Comparison of ENCODE assay signal across 8 cellular contexts in the genomic region with DNA sequence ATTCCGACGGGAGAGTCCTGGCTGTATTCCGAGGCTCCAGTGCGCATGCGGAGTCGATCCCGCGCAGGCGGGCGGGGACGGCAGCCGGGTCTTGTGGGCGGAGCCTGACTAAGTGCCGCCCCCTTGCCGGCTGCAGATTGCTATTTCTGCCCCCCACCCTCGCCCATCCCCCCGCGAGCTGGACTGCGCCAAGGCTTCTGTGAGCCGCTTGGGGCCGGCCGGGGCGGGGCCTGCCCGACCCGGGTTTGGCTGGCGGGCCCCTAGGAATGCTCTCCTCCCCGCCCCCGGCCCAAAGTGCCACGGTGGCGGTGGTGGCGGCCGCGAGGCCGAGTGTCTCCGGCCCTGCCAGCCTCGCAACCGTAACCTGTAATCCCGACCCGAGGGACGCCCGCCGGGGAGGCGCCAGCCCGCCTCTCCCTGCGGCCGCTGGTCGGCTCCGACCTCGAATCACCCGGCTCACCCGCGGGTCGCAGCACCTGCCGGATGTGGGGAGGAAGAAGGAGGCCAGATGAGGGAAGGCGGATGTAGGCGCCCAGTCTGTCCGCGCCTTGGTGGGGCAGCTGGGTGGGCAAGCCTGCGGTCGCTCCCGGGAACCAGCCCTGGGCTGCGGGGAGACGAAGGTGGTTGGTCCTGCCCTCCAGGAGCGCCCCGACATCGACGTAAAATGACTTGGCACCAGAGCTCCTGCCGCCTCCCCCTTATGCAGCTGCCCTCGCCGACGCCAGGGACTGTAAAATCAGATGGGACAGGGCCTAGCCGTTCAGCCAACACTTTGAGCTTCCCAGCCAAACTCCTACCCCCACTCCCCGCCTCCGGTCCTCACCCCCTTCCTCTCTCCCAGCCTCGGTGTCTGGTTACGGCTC. TPM values are rescaled to one million over a fixed set of nuclear protein-coding genes. Genes with fewer than 3 reads are reported as not detected.
DNase-seq lines count a peak whose midpoint lies in the region; ATAC-seq and TF ChIP-seq lines count a peak whose summit lies in the region.

No MANE protein-coding gene starts in this region.

- H3K4me3 ChIP-seq in lower leg skin (ENCODE audit: low read depth, poor library complexity, severe bottlenecking): peak overlapping the region; percentile 43

- DNase-seq in Ammon's horn (ENCODE audit: low spot score) (peak; percentile 92), NCI-H2196 treated with DMSO at 0.1 percent for 48 hours (lab: John Stamatoyannopoulos, UW; ENCODE audit: unreplicated experiment) (peak; percentile 45), dermis blood vessel endothelial cell (peak; percentile 92), lower leg skin (ENCODE audit: low spot score in 2 of 2) (peak; percentile 87 to 98)
- DNase-seq in stimulated activated CD4-positive, alpha-beta T cell treated with anti-CD3 and anti-CD28 coated beads, Interleukin-4, amount 100 ng/mL, for 48 hours (ENCODE audit: low read depth in 2 of 2): peak; percentile 88 to 91

- peak in 1 of 3 donors; percentile 10 for TF ChIP-seq CTCF in lower leg skin (IDR thresholded peaks at IDR 0.05)

- no peak for TF ChIP-seq POLR2A in lower leg skin (IDR thresholded peaks at IDR 0.05)

- peak; percentile 46 for ATAC-seq in GM18873 (IDR thresholded peaks at IDR 0.05; ENCODE audit: low FRiP score, unreplicated experiment)
- peak; percentile 47 for ATAC-seq in HG03103 (IDR thresholded peaks at IDR 0.05; ENCODE audit: low read depth, unreplicated experiment)
- ATAC-seq in activated CD4-positive, CD25-positive, alpha-beta regulatory T cell treated with anti-CD3 and anti-CD28 coated beads, Interleukin-2, amount 50 U/mL, for 24 hours: peak; percentile 56 to 66

- intact Hi-C loops in lower leg skin (cut with DNase I; ENCODE audit: low total_unique reads): no loop called here

- 3% methylated on average over 24 to 53 of the region's 76 CpGs for WGBS in lower leg skin, 2 donors

RNA-seq across cellular contexts. Expression of a gene that starts 0.6 kb away (rescaled TPM):
- 0.17 and 0.51 TPM in 2 replicates for total RNA-seq in dermis blood vessel endothelial cell
- total RNA-seq in lower leg skin: 1 to 10 TPM; 2.2 to 6.1 (median 2.7) TPM

RNA-seq across cellular contexts. Expression of a gene that starts 30.1 kb away (rescaled TPM):
- total RNA-seq in dermis blood vessel endothelial cell: 64.4 and 68.9 TPM in 2 replicates
- 100 to 1,000 TPM in 1 of 4 donors, 10 to 100 TPM in 3; 55.5 to 127 (median 79.6) TPM for total RNA-seq in lower leg skin

RNA-seq across cellular contexts. Expression of a gene that starts 30.3 kb away (rescaled TPM):
- total RNA-seq in dermis blood vessel endothelial cell (0.34 and 0.88 TPM in 2 replicates), lower leg skin (1 to 10 TPM; 1.5 to 9.0 (median 3.5) TPM)

Comparison
In these comparisons a context has a peak if more than half of its experiments do, and no peak if none do; other contexts are left out.
1. Peak in every context shown above with its lines: DNase-seq, ATAC-seq and H3K4me3 ChIP-seq.